ENCODE assay signal across 1 cellular context in the genomic region with DNA sequence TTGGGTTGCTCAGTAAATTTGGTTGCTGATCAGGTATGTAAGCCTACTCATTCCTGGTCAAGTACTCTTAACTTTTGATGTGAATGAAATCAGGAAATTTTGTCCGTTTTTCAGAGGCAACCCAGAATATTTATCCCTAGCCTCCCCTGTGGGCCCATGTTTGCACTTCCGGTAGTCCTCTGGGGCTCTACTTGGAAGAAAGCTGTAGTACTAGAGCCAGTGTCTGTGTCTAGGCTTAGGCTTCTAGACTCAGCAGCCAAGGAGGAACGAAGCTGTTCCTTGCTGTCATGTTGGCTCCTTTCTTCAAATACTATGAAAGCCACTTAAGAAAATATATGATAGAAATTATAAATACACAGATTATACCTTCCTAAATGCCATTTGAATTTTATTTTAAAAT.
TF ChIP-seq lines count a peak whose summit lies in the region.

No MANE protein-coding gene starts in this region.

TF ChIP-seq in GM23338, 12 proteins besides CTCF, POLR2A, EP300 and RAD21 (continued from another document):
- TF ChIP-seq, protein P1, sequence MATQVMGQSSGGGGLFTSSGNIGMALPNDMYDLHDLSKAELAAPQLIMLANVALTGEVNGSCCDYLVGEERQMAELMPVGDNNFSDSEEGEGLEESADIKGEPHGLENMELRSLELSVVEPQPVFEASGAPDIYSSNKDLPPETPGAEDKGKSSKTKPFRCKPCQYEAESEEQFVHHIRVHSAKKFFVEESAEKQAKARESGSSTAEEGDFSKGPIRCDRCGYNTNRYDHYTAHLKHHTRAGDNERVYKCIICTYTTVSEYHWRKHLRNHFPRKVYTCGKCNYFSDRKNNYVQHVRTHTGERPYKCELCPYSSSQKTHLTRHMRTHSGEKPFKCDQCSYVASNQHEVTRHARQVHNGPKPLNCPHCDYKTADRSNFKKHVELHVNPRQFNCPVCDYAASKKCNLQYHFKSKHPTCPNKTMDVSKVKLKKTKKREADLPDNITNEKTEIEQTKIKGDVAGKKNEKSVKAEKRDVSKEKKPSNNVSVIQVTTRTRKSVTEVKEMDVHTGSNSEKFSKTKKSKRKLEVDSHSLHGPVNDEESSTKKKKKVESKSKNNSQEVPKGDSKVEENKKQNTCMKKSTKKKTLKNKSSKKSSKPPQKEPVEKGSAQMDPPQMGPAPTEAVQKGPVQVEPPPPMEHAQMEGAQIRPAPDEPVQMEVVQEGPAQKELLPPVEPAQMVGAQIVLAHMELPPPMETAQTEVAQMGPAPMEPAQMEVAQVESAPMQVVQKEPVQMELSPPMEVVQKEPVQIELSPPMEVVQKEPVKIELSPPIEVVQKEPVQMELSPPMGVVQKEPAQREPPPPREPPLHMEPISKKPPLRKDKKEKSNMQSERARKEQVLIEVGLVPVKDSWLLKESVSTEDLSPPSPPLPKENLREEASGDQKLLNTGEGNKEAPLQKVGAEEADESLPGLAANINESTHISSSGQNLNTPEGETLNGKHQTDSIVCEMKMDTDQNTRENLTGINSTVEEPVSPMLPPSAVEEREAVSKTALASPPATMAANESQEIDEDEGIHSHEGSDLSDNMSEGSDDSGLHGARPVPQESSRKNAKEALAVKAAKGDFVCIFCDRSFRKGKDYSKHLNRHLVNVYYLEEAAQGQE (IDR thresholded peaks at IDR 0.05; ENCODE audit: unreplicated experiment) = no peak
- TF ChIP-seq EZH2 (IDR thresholded peaks at IDR 0.05; ENCODE audit: low read depth, unreplicated experiment) = no peak
- TF ChIP-seq ZNF114 (CRISPR knock-in tag; IDR thresholded peaks at IDR 0.05) = no peak
- TF ChIP-seq, protein P2, sequence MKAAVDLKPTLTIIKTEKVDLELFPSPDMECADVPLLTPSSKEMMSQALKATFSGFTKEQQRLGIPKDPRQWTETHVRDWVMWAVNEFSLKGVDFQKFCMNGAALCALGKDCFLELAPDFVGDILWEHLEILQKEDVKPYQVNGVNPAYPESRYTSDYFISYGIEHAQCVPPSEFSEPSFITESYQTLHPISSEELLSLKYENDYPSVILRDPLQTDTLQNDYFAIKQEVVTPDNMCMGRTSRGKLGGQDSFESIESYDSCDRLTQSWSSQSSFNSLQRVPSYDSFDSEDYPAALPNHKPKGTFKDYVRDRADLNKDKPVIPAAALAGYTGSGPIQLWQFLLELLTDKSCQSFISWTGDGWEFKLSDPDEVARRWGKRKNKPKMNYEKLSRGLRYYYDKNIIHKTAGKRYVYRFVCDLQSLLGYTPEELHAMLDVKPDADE (IDR thresholded peaks at IDR 0.05) = no peak
- no peak for TF ChIP-seq ZNF462 (CRISPR knock-in tag; IDR thresholded peaks at IDR 0.05)
- TF ChIP-seq ZNF331 (CRISPR knock-in tag; IDR thresholded peaks at IDR 0.05; ENCODE audit: low read depth) = no peak
- TF ChIP-seq STAT1 (IDR thresholded peaks at IDR 0.05; ENCODE audit: unreplicated experiment) = no peak
- no peak for TF ChIP-seq POLR2AphosphoS5 (IDR thresholded peaks at IDR 0.05; ENCODE audit: low read depth)
